Comparison of ENCODE assay signal across 15 cellular contexts in genomic region chr7:6074612-6075380, GRCh38. TPM values are rescaled to one million over a fixed set of nuclear protein-coding genes. Genes with fewer than 3 reads are reported as not detected.
DNase-seq lines count a peak whose midpoint lies in the region; TF ChIP-seq lines count a peak whose summit lies in the region.
"Had no signal": no experiment of that assay in that cellular context is flagged by ENCODE, and none has a peak within 500 bp of the region (broad histone marks: within the 10 kb centered on the region; RNA-seq: fewer than 3 reads in every experiment).

No MANE protein-coding gene starts in this region.

- CTCF ChIA-PET in activated CD4-positive, alpha-beta memory T cell treated with anti-CD3 and anti-CD28 coated beads, Interleukin-2, amount 10 ng/mL, durations not matched to agents 7 days and 5 days (lab: Charles Lee), result no interaction called here

- TF ChIP-seq CTCF in AG10803 (conservative IDR thresholded peaks at IDR 0.05; ENCODE audit: low read length) (no peak), HL-60 (IDR thresholded peaks at IDR 0.05; ENCODE audit: insufficient read depth, low read length) (no peak), fibroblast of villous mesenchyme (IDR thresholded peaks at IDR 0.05; ENCODE audit: insufficient read depth, low read depth, low read length) (no peak), foreskin fibroblast (IDR thresholded peaks at IDR 0.05; ENCODE audit: low read depth, low read length) (no peak)

- DNase-seq in AG10803 (ENCODE audit: low read depth) (peak; percentile 19), HL-60 (ENCODE audit: low read depth in 1 of 2, low spot score in 1 of 2) (peak; percentile 70 to 88), SKM-1 treated with dmso at 0.1 percent for 144 hours (lab: John Stamatoyannopoulos, UW; ENCODE audit: unreplicated experiment) (peak; percentile 56), fibroblast of villous mesenchyme (ENCODE audit: low read depth) (peak; percentile 37), caudate nucleus (lab: John Stamatoyannopoulos, UW) (no peak), foreskin fibroblast (no peak), NAMALWA (ENCODE audit: low spot score) (no peak)
- DNase-seq in activated CD4-positive, alpha-beta memory T cell treated with anti-CD3 and anti-CD28 coated beads, Interleukin-2, amount 10 ng/mL, durations not matched to agents 7 days and 5 days, result no peak
- DNase-seq: CD4-positive, alpha-beta memory T cell; GM23248; NCI-H2029; NCI-H2171 treated with DMSO at 0.1 percent for 48 hours; NCI-H82; RPMI8226 had no signal

- no peaks in the 10 kb centered on the region for H3K27me3 Mint-ChIP-seq in activated CD4-positive, alpha-beta memory T cell treated with anti-CD3 and anti-CD28 coated beads, Interleukin-2, amount 10 ng/mL, durations not matched to agents 7 days and 5 days
- H3K27me3 Mint-ChIP-seq: CD4-positive, alpha-beta memory T cell had no signal

- H3K9me3 Mint-ChIP-seq in activated CD4-positive, alpha-beta memory T cell treated with anti-CD3 and anti-CD28 coated beads, Interleukin-2, amount 10 ng/mL, durations not matched to agents 7 days and 5 days, result no peaks in the 10 kb centered on the region
- H3K9me3 Mint-ChIP-seq: CD4-positive, alpha-beta memory T cell had no signal

- no peaks in the 10 kb centered on the region for H3K36me3 Mint-ChIP-seq in activated CD4-positive, alpha-beta memory T cell treated with anti-CD3 and anti-CD28 coated beads, Interleukin-2, amount 10 ng/mL, durations not matched to agents 7 days and 5 days (ENCODE audit: low read depth)
- H3K36me3 Mint-ChIP-seq: CD4-positive, alpha-beta memory T cell had no signal

- H3K4me3 ChIP-seq in AG10803 (ENCODE audit: low read length) (no peak overlapping the region), HL-60 (replicated peaks; ENCODE audit: insufficient read depth, low read length) (no peak overlapping the region), fibroblast of villous mesenchyme (ENCODE audit: low read depth, low read length) (no peak overlapping the region), foreskin fibroblast (ENCODE audit: low read depth in 1 of 2, low read length in 2 of 2) (no peak overlapping the region)
- H3K4me3 ChIP-seq: A549, GM23248 had no signal

- no peak overlapping the region for H3K4me3 Mint-ChIP-seq in activated CD4-positive, alpha-beta memory T cell treated with anti-CD3 and anti-CD28 coated beads, Interleukin-2, amount 10 ng/mL, durations not matched to agents 7 days and 5 days
- H3K4me3 Mint-ChIP-seq: CD4-positive, alpha-beta memory T cell had no signal

- no peaks in the 10 kb centered on the region for H3K4me1 Mint-ChIP-seq in activated CD4-positive, alpha-beta memory T cell treated with anti-CD3 and anti-CD28 coated beads, Interleukin-2, amount 10 ng/mL, durations not matched to agents 7 days and 5 days
- H3K4me1 Mint-ChIP-seq: CD4-positive, alpha-beta memory T cell had no signal

- H3K27ac Mint-ChIP-seq in activated CD4-positive, alpha-beta memory T cell treated with anti-CD3 and anti-CD28 coated beads, Interleukin-2, amount 10 ng/mL, durations not matched to agents 7 days and 5 days, result no peak overlapping the region

- POLR2A ChIA-PET in activated CD4-positive, alpha-beta memory T cell treated with anti-CD3 and anti-CD28 coated beads, Interleukin-2, amount 10 ng/mL, durations not matched to agents 7 days and 5 days (lab: Charles Lee), result no interaction called here

- H3K27ac ChIP-seq in HL-60 (replicated peaks), result peak overlapping the region; percentile 34; the same call in 1 of the 2 replicates
- H3K27ac ChIP-seq in caudate nucleus (ENCODE audit: low read depth, low read length), result no peak overlapping the region
- H3K27ac ChIP-seq: GM23248 had no signal

- H3K27me3 ChIP-seq in HL-60 (ENCODE audit: insufficient read depth, poor library complexity, severe bottlenecking), result no peaks in the 10 kb centered on the region

RNA-seq across cellular contexts. Expression of gene EIF2AK1, which starts 15.8 kb away (rescaled TPM):
- total RNA-seq in fibroblast of villous mesenchyme, result 60.0 and 71.5 TPM in 2 replicates
- 100 to 1,000 TPM; 118 to 124 TPM for total RNA-seq in activated CD4-positive, alpha-beta memory T cell treated with anti-CD3 and anti-CD28 coated beads, Interleukin-2, amount 10 ng/mL, durations not matched to agents 7 days and 5 days

RNA-seq across cellular contexts. Expression of gene USP42, which starts 30.0 kb away (rescaled TPM):
- total RNA-seq in fibroblast of villous mesenchyme, result 6.8 and 6.9 TPM in 2 replicates
- total RNA-seq in activated CD4-positive, alpha-beta memory T cell treated with anti-CD3 and anti-CD28 coated beads, Interleukin-2, amount 10 ng/mL, durations not matched to agents 7 days and 5 days, result 10 to 100 TPM; 14.5 to 14.8 TPM

RNA-seq across cellular contexts. Expression of gene ANKRD61, which starts 43.6 kb away (rescaled TPM):
- not detected in 2 replicates for total RNA-seq in fibroblast of villous mesenchyme
- under 1 TPM in 1 of 2 experiments, not detected in 1; 0.20 TPM for total RNA-seq in activated CD4-positive, alpha-beta memory T cell treated with anti-CD3 and anti-CD28 coated beads, Interleukin-2, amount 10 ng/mL, durations not matched to agents 7 days and 5 days
- total RNA-seq: CD4-positive, alpha-beta memory T cell; GM23248 had no signal

Comparison
In these comparisons a context has a peak if more than half of its experiments do, and no peak if none do; other contexts are left out.
1. DNase-seq: peak in AG10803 (single experiment), HL-60 (2 of 2), SKM-1 treated with dmso at 0.1 percent for 144 hours (single experiment) and fibroblast of villous mesenchyme (single experiment); none in activated CD4-positive, alpha-beta memory T cell treated with anti-CD3 and anti-CD28 coated beads, Interleukin-2, amount 10 ng/mL, durations not matched to agents 7 days and 5 days (single experiment), caudate nucleus (0 of 61), foreskin fibroblast (0 of 2) and NAMALWA (single experiment).